ENCODE assay signal across 8 cellular contexts in the genomic region with DNA sequence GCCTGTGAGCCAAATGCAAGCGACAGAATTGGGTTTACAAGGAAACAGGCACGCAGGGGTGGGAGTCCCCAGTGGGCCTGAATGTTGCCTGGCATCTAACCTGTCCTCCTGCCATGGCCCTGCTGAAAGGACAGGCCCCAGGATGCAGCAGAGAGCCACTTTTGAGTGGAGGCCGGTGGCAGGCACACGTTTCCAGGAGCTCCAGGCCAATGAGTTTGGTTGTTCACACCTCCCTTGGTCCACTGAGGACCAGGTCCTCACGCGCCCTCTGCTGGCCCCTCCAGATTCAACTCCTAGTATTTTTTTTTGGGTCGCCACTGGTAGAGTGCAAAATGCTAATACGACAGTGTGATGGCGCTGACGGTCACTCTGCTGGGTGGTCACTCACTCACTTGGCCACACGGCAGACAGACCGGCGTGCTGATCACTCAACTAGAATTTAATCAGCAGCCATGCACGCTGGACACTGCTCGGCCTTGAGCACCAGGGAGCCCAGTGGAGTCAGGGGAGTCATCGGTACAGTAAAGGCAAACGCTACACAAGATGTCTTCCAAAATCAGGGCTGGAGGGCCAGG.
DNase-seq lines count a peak whose midpoint lies in the region; ATAC-seq, FAIRE-seq and TF ChIP-seq lines count a peak whose summit lies in the region.

No MANE protein-coding gene starts in this region.

- no TSS peak for BruUV-seq in MCF 10A (replicated peaks; lab: Mats Ljungman, UMichigan)
- no TSS peak for BruUV-seq in GM12878 (replicated peaks; lab: Mats Ljungman, UMichigan)

- no peak overlapping the region for H3K9ac ChIP-seq in MM.1S (ENCODE audit: low read length)
- no peak overlapping the region for H3K9ac ChIP-seq in GM12878 (ENCODE audit: control insufficient read depth, insufficient read depth, low read length)

- H3K4me1 Mint-ChIP-seq in MCF 10A (ENCODE audit: insufficient read depth, unreplicated experiment), result no peaks in the 10 kb centered on the region

- no peak overlapping the region for H3K27ac Mint-ChIP-seq in MCF 10A (ENCODE audit: low read depth, unreplicated experiment)

- no peaks in the 10 kb centered on the region for H3K9me2 ChIP-seq in MM.1S (replicated peaks; ENCODE audit: insufficient read depth, low read length)

- in situ Hi-C loops in GM12878 (cut with MboI), result loop anchor here (10.0 kb wide), 1 partner anchor 639 kb away; no protein-coding TSS in a partner anchor

- H3K27me3 ChIP-seq in breast epithelium, result no peaks in the 10 kb centered on the region
- no peaks in the 10 kb centered on the region for H3K27me3 ChIP-seq in MM.1S (replicated peaks; ENCODE audit: insufficient read depth, low read length)
- no peaks in the 10 kb centered on the region; a peak in 1 of 4 replicates for H3K27me3 ChIP-seq in GM12878 (replicated peaks in 1 of 2; ENCODE audit: control insufficient read depth in 2 of 2, insufficient read depth in 2 of 2, low read length in 1 of 2)

- SMC1A ChIA-PET in GM12878 (lab: Charles Lee; ENCODE audit: uncharacterized antibody, unreplicated experiment), result interaction anchor here (1.0 to 2.0 kb wide), 6 partner anchors 13 to 637 kb away, joined by 3 to 5 read pairs (median 4); no protein-coding TSS in a partner anchor

- no peaks in the 10 kb centered on the region for H3K36me3 Mint-ChIP-seq in MCF 10A (ENCODE audit: insufficient read depth, unreplicated experiment)

- no peak overlapping the region for H3K4me3 ChIP-seq in breast epithelium
- H3K4me3 ChIP-seq in MM.1S (ENCODE audit: low read length), result no peak overlapping the region
- no peak overlapping the region for H3K4me3 ChIP-seq in GM12878

- ATAC-seq in GM12878, result peak; percentile 83
- no peak for ATAC-seq in HG02973 (IDR thresholded peaks at IDR 0.05; ENCODE audit: unreplicated experiment)

- CTCF ChIA-PET in MCF 10A (lab: Yijun Ruan, JAX) (interaction anchor here (0.6 to 5.0 kb wide), 29 partner anchors 8 to 644 kb away, joined by 3 to 60 read pairs (median 4); no protein-coding TSS in a partner anchor), GM12878 (lab: Yijun Ruan, JAX) (interaction anchor here (0.6 to 2.4 kb wide), 11 partner anchors 12 to 636 kb away, joined by 3 to 11 read pairs (median 3); no protein-coding TSS in a partner anchor)

- DNase-seq in MCF 10A (ENCODE audit: unreplicated experiment), result peak; percentile 79
- no peak for DNase-seq in breast epithelium (ENCODE audit: low spot score in 2 of 2)
- DNase-seq in MM.1S, result peak; percentile 70
- peak; percentile 59 for DNase-seq in T-helper 9 cell
- no peak for DNase-seq in GM12878 (ENCODE audit: low read depth, low spot score)
- DNase-seq in islet precursor cell, result peak; percentile 91
- peak; percentile 76 for DNase-seq in stimulated activated CD4-positive, alpha-beta T cell treated with anti-CD3 and anti-CD28 coated beads, Interleukin-4, amount 100 ng/mL, for 1 hour

- TF ChIP-seq RAD21 in GM12878 (IDR thresholded peaks at IDR 0.05; ENCODE audit: insufficient read depth, low read depth, low read length), result peak; percentile 69

- intact Hi-C loops in MCF 10A (cut with micrococcal nuclease) (loop anchor here (1.0 to 2.0 kb wide), 2 partner anchors 252 to 637 kb away; no protein-coding TSS in a partner anchor), breast epithelium (cut with DNase I; ENCODE audit: low total_unique reads) (no loop called here), GM12878 (cut with micrococcal nuclease; ENCODE audit: unreplicated experiment) (loop anchor here (1.0 to 5.0 kb wide), 2 partner anchors 252 to 642 kb away; no protein-coding TSS in a partner anchor)

- peaks cover 9% of the 10 kb centered on the region for H3F3A ChIP-seq in MM.1S (ENCODE audit: insufficient read depth, low read length)

- H4K20me1 ChIP-seq in MM.1S (ENCODE audit: insufficient read depth, low read length) (no peaks in the 10 kb centered on the region), GM12878 (ENCODE audit: control insufficient read depth, insufficient read depth) (no peaks in the 10 kb centered on the region)

- TF ChIP-seq POLR2A in breast epithelium (IDR thresholded peaks at IDR 0.05), result no peak
- TF ChIP-seq POLR2A in GM12878 (IDR thresholded peaks at IDR 0.05; ENCODE audit: low read depth, low read length), result no peak

- peak; percentile 82 for FAIRE-seq in GM12878 (lab: Jason Lieb, UNC)

- no peaks in the 10 kb centered on the region for H3K9me3 Mint-ChIP-seq in MCF 10A (ENCODE audit: unreplicated experiment)

- RAD21 ChIA-PET in GM12878 (lab: Charles Lee; ENCODE audit: unreplicated experiment), result interaction anchor here (0.8 to 3.1 kb wide), 6 partner anchors 29 to 637 kb away, joined by 4 to 12 read pairs (median 6); no protein-coding TSS in a partner anchor

- WGBS in GM12878 (ENCODE audit: insufficient coverage, insufficient replicate concordance, low lambda C conversion rate, missing lambda C conversion rate), result 33% methylated on average over 17 of the region's 17 CpGs

- H3K4me1 ChIP-seq in breast epithelium, result no peaks in the 10 kb centered on the region
- H3K4me1 ChIP-seq in MM.1S (ENCODE audit: low read length), result peaks cover 11% of the 10 kb centered on the region
- peaks cover 22% of the 10 kb centered on the region for H3K4me1 ChIP-seq in GM12878 (ENCODE audit: control insufficient read depth, insufficient read depth, low read length)

- no peaks in the 10 kb centered on the region for H3K27me3 Mint-ChIP-seq in MCF 10A (ENCODE audit: insufficient read depth, unreplicated experiment)

- peak overlapping the region; percentile 18 for H2AFZ ChIP-seq in MM.1S (ENCODE audit: low read length)
- peak overlapping the region; percentile 50 for H2AFZ ChIP-seq in GM12878 (ENCODE audit: control insufficient read depth, low read depth, low read length)

- TF ChIP-seq CTCF in MCF 10A (IDR thresholded peaks at IDR 0.05; ENCODE audit: unreplicated experiment), result peak; percentile 58
- peak in 1 of 3 donors; percentile 55 for TF ChIP-seq CTCF in breast epithelium (IDR thresholded peaks at IDR 0.05)
- TF ChIP-seq CTCF in MM.1S (IDR thresholded peaks at IDR 0.05; ENCODE audit: low read length), result peak; percentile 73
- peak; percentile 72 to 82 (median 80); a peak in 5 of 6 replicates for TF ChIP-seq CTCF in GM12878 (IDR thresholded peaks at IDR 0.05 in 2 of 3, conservative IDR thresholded peaks at IDR 0.05 in 1 of 3; ENCODE audit: control insufficient read depth in 2 of 3, extremely low read depth in 1 of 3, insufficient read depth in 1 of 3, low read depth in 3 of 3, low read length in 3 of 3)

- H3K4me2 ChIP-seq in MM.1S (ENCODE audit: low read depth, low read length), result no peak overlapping the region
- H3K4me2 ChIP-seq in GM12878 (ENCODE audit: control insufficient read depth, insufficient read depth), result no peak overlapping the region

- H3K36me3 ChIP-seq in breast epithelium (no peaks in the 10 kb centered on the region), MM.1S (replicated peaks; ENCODE audit: insufficient read depth, low read length) (no peaks in the 10 kb centered on the region), GM12878 (ENCODE audit: control insufficient read depth in 2 of 2, insufficient read depth in 2 of 2, low read length in 1 of 2) (no peaks in the 10 kb centered on the region)

- H3K9me3 ChIP-seq in breast epithelium (no peaks in the 10 kb centered on the region), MM.1S (replicated peaks; ENCODE audit: insufficient read depth, low read length) (no peaks in the 10 kb centered on the region), GM12878 (replicated peaks; ENCODE audit: control insufficient read depth, insufficient read depth, low read length) (no peaks in the 10 kb centered on the region; the same call in 1 of the 3 replicates)

- no peaks in the 10 kb centered on the region for H3K79me2 ChIP-seq in MM.1S (ENCODE audit: low read length)
- no peaks in the 10 kb centered on the region for H3K79me2 ChIP-seq in GM12878 (ENCODE audit: control insufficient read depth, insufficient read depth, low read length)

- no peak for TF ChIP-seq EP300 in GM12878 (IDR thresholded peaks at IDR 0.05; ENCODE audit: borderline replicate concordance in 1 of 2, control insufficient read depth in 1 of 2, low read depth in 2 of 2, low read length in 2 of 2)

- H3K4me3 Mint-ChIP-seq in MCF 10A (ENCODE audit: unreplicated experiment), result no peak overlapping the region

- no peak overlapping the region for H3K27ac ChIP-seq in breast epithelium
- no peak overlapping the region for H3K27ac ChIP-seq in MM.1S (ENCODE audit: low read length)
- no peak overlapping the region for H3K27ac ChIP-seq in GM12878 (ENCODE audit: control insufficient read depth, insufficient read depth)

- POLR2A ChIA-PET in MCF 10A (lab: Yijun Ruan, JAX), result interaction anchor here (0.7 to 1.5 kb wide), 2 partner anchors 21 to 637 kb away, joined by 3 to 4 read pairs; no protein-coding TSS in a partner anchor
- POLR2A ChIA-PET in GM12878 (lab: Charles Lee), result no interaction called here

TF ChIP-seq in GM12878, 131 proteins besides CTCF, POLR2A, EP300 and RAD21 (continues in another document):
- TF ChIP-seq ATF7 (IDR thresholded peaks at IDR 0.05; ENCODE audit: low read depth), result no peak
- no peak for TF ChIP-seq ZBED1 (IDR thresholded peaks at IDR 0.05; ENCODE audit: borderline replicate concordance)
- TF ChIP-seq ZNF384 (IDR thresholded peaks at IDR 0.05; ENCODE audit: borderline replicate concordance, low read depth, low read length), result peak; percentile 19; the same call in 1 of the 2 replicates
- peak; percentile 86 for TF ChIP-seq SMC3 (IDR thresholded peaks at IDR 0.05; ENCODE audit: borderline replicate concordance, low read length)
- no peak for TF ChIP-seq WRNIP1 (IDR thresholded peaks at IDR 0.05; ENCODE audit: borderline replicate concordance, low read depth, low read length)
- TF ChIP-seq CBFB (IDR thresholded peaks at IDR 0.05; ENCODE audit: low read depth), result no peak
- TF ChIP-seq YY1 (IDR thresholded peaks at IDR 0.05; ENCODE audit: low read depth, low read length), result 0 out of 2 replicates have a peak, but pooled peaks have one; percentile 45

Comparison
In these comparisons a context has a peak if more than half of its experiments do, and no peak if none do; other contexts are left out.
1. DNase-seq: peak in MCF 10A (single experiment), MM.1S (single experiment), T-helper 9 cell (single experiment), islet precursor cell (single experiment) and stimulated activated CD4-positive, alpha-beta T cell treated with anti-CD3 and anti-CD28 coated beads, Interleukin-4, amount 100 ng/mL, for 1 hour (single experiment); none in breast epithelium (0 of 2) and GM12878 (single experiment).